ENCODE assay signal across 8 cellular contexts in the genomic region with DNA sequence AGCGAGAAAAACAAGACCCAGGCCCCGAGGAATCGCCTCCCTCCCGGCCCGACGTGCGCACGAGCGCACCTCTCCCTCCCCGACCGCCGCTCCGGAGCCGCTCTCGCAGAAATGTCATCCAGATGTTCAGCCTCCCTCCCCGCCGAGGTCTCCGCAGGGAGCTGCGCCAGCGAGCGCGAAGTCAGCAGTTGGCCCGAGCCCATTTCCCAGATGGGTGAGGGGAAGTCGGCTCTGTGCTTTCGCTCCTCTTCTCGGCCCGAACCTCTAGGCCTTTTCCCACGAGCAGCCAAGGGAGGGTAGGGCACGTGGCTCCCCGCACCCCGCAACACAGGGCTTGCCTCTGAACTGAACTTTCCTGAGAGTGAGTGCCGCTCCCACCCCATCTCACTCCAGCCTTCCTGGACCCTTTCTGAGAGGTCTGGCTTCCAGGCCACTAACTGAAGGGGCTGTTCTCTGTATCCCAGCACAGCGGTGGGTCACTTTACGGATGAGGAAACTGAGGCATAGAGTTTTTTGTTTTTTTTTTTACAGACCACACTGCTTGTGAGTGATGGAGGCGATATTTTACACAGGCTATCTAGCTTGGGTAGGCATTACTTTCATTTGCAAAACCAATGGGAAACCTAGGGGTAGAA. TPM values are rescaled to one million over a fixed set of nuclear protein-coding genes. Genes with fewer than 3 reads are reported as not detected.
A peak's percentile ranks its signal among the peaks of the same experiment; 100 is the strongest.
DNase-seq lines count a peak whose midpoint lies in the region; ATAC-seq, FAIRE-seq and TF ChIP-seq lines count a peak whose summit lies in the region.

No MANE protein-coding gene starts in this region.

- H3K79me2 ChIP-seq in astrocyte (ENCODE audit: insufficient read depth, low read length): peaks cover 30% of the 10 kb centered on the region

- H3K36me3 Mint-ChIP-seq in astrocyte (ENCODE audit: low read depth, unreplicated experiment): no peaks in the 10 kb centered on the region

- H2AFZ ChIP-seq in astrocyte (ENCODE audit: low read depth, low read length): peak overlapping the region; percentile 90

- H3K4me2 ChIP-seq in astrocyte (ENCODE audit: low read length): peak overlapping the region; percentile 98

- FAIRE-seq in astrocyte (lab: Jason Lieb, UNC): no peak

- peaks cover 34% of the 10 kb centered on the region for H3K4me1 ChIP-seq in astrocyte (ENCODE audit: insufficient read depth, low read length)
- H3K4me1 ChIP-seq in iPS-15b (ENCODE audit: control insufficient read depth, insufficient read depth, low read length): peaks cover 10% of the 10 kb centered on the region
- peaks cover 43 to 49% (median 44%) of the 10 kb centered on the region in 3 donors for H3K4me1 ChIP-seq in skeletal muscle tissue (ENCODE audit: control insufficient read depth in 3 of 3, insufficient read depth in 3 of 3, low read length in 3 of 3)

- no peaks in the 10 kb centered on the region for H3K27me3 Mint-ChIP-seq in astrocyte (ENCODE audit: low read depth, unreplicated experiment)

- H3K9me3 ChIP-seq in AG04450 (ENCODE audit: control insufficient read depth, insufficient read depth, low read length): no peaks in the 10 kb centered on the region
- no peaks in the 10 kb centered on the region for H3K9me3 ChIP-seq in astrocyte (ENCODE audit: insufficient read depth, low read depth, low read length)
- H3K9me3 ChIP-seq in iPS-15b (ENCODE audit: control insufficient read depth, insufficient read depth, low read length): no peaks in the 10 kb centered on the region
- H3K9me3 ChIP-seq in skeletal muscle tissue (ENCODE audit: control insufficient read depth in 3 of 3, low read length in 3 of 3): no peaks in the 10 kb centered on the region

- peaks cover 35% of the 10 kb centered on the region for H3K4me1 Mint-ChIP-seq in astrocyte (ENCODE audit: low read depth, unreplicated experiment)

- H3K27ac ChIP-seq in AG04450 (ENCODE audit: low read depth, low read length) (peak overlapping the region; percentile 21), astrocyte (ENCODE audit: low read depth, low read length) (no peak overlapping the region), skeletal muscle tissue (ENCODE audit: low read depth, low read length) (peak overlapping the region; percentile 95)

- POLR2A ChIA-PET in AG04450 (lab: Yijun Ruan, JAX): interaction anchor here (0.9 to 2.1 kb wide), 6 partner anchors 77 to 274 kb away, joined by 4 to 16 read pairs (median 9); no protein-coding TSS in a partner anchor

- peak overlapping the region; percentile 97 for H3K9ac ChIP-seq in astrocyte (ENCODE audit: low read length)
- H3K9ac ChIP-seq in iPS-15b (ENCODE audit: low read depth, low read length): no peak overlapping the region
- peak overlapping the region; percentile 45 to 74 (median 63) for H3K9ac ChIP-seq in skeletal muscle tissue (ENCODE audit: low read depth in 1 of 3, low read length in 3 of 3)

- peak overlapping the region; percentile 79 for H3K4me3 Mint-ChIP-seq in astrocyte (ENCODE audit: unreplicated experiment)

- CTCF ChIA-PET in AG04450 (lab: Charles Lee): interaction anchor here (0.5 to 21.2 kb wide), 50 partner anchors 9 to 1304 kb away, joined by 3 to 484 read pairs (median 4); a partner anchor contains a TSS

- H4K20me1 ChIP-seq in astrocyte (ENCODE audit: insufficient read depth, low read length): no peaks in the 10 kb centered on the region

- TF ChIP-seq CTCF in AG04450 (IDR thresholded peaks at IDR 0.05; ENCODE audit: low read depth, low read length) (no peak), astrocyte (IDR thresholded peaks at IDR 0.05; ENCODE audit: insufficient read depth, low read depth, low read length) (no peak)

- DNase-seq in AG04450 (ENCODE audit: low read depth, low spot score) (peak; percentile 38), M059J (ENCODE audit: low read depth) (peak; percentile 20), astrocyte (ENCODE audit: low read depth) (no peak)

- peak overlapping the region; percentile 41 for H3K27ac Mint-ChIP-seq in astrocyte (ENCODE audit: unreplicated experiment)

- H3K36me3 ChIP-seq in astrocyte (ENCODE audit: insufficient read depth, low read length) (no peaks in the 10 kb centered on the region), iPS-15b (ENCODE audit: control insufficient read depth, insufficient read depth, low read length) (no peaks in the 10 kb centered on the region), skeletal muscle tissue (ENCODE audit: control insufficient read depth in 3 of 3, insufficient read depth in 3 of 3, low read length in 3 of 3) (no peaks in the 10 kb centered on the region)

- H3K27me3 ChIP-seq in AG04450 (ENCODE audit: control insufficient read depth, insufficient read depth, low read length) (peaks cover 3% of the 10 kb centered on the region), astrocyte (ENCODE audit: insufficient read depth, low read length) (no peaks in the 10 kb centered on the region), iPS-15b (ENCODE audit: control insufficient read depth, insufficient read depth, low read length) (peaks cover 26% of the 10 kb centered on the region), skeletal muscle tissue (ENCODE audit: control insufficient read depth in 3 of 3, insufficient read depth in 3 of 3, low read length in 3 of 3) (no peaks in the 10 kb centered on the region)

- H3K9me3 Mint-ChIP-seq in astrocyte (ENCODE audit: unreplicated experiment): no peaks in the 10 kb centered on the region

- ATAC-seq in GM18502 (IDR thresholded peaks at IDR 0.05; ENCODE audit: poor library complexity, unreplicated experiment) (peak; percentile 10), GM21367 (IDR thresholded peaks at IDR 0.05; ENCODE audit: unreplicated experiment) (no peak), HG03097 (IDR thresholded peaks at IDR 0.05; ENCODE audit: low FRiP score, unreplicated experiment) (no peak)

- H3K4me3 ChIP-seq in AG04450 (ENCODE audit: low read depth, low read length): peak overlapping the region; percentile 66
- peak overlapping the region; percentile 72 for H3K4me3 ChIP-seq in astrocyte (ENCODE audit: insufficient read depth, low read depth, low read length)
- peak overlapping the region; percentile 70 for H3K4me3 ChIP-seq in iPS-15b (ENCODE audit: low read depth, low read length)
- H3K4me3 ChIP-seq in skeletal muscle tissue (ENCODE audit: low read length in 3 of 3): peak overlapping the region; percentile 46 to 58 (median 58)

RNA-seq across cellular contexts. Expression of a gene that starts 1.0 kb away (rescaled TPM):
- polyA plus RNA-seq in AG04450 (2011; rRNA removed): 3.3 and 3.6 TPM in 2 replicates
- 4.9 and 5.7 TPM in 2 replicates for polyA minus RNA-seq in AG04450 (2011; rRNA and poly(A)+ RNA removed)
- total RNA-seq in M059J (2014; rRNA removed; shearing (Covaris generic)): 2.2 and 2.4 TPM in 2 replicates
- total RNA-seq in astrocyte (30.5 and 31.1 TPM in 2 replicates), skeletal muscle tissue (58.5 TPM)

RNA-seq across cellular contexts. Expression of a gene that starts 2.7 kb away (rescaled TPM):
- polyA plus RNA-seq in AG04450 (2011; rRNA removed): 39.1 and 41.4 TPM in 2 replicates
- 28.4 and 33.0 TPM in 2 replicates for polyA minus RNA-seq in AG04450 (2011; rRNA and poly(A)+ RNA removed)
- total RNA-seq in M059J (2014; rRNA removed; shearing (Covaris generic)): 29.5 and 33.4 TPM in 2 replicates
- total RNA-seq in astrocyte (29.4 and 35.2 TPM in 2 replicates), skeletal muscle tissue (18.3 TPM)
